ENCODE assay signal across 17 cellular contexts in the genomic region with DNA sequence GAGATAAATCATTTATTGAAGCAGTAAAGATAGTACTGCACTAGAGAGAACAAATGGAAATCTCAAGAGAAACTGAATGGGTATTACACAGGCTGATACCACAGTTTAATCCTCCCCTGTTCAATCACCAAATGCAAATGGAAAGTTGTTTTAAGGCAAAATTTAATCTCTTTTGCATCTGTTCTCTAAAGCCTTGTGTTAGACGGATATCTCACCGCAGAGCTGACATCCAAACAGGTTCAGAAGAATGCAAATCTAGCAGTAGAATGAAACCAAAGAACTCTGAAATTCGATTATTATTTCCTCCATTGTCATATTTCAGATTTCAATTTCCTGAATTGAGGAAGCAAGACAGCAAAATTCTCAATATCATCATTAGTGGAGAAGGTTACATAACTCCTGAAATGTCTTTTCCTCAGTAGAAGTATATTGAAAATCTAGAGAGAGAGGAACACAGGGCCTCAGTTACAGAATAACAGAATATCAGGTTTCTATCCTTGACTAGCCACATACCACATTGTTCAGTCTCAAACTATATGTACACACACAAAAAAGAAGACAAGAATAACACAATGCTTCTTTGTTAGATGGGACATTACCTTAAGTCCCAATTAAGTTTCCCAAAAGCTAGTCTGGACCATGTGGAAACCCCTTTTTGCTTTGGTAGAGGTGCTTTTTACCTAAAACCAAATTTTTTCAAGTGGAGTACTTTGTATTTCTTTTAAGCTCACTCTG.
DNase-seq lines count a peak whose midpoint lies in the region; ATAC-seq, FAIRE-seq and TF ChIP-seq lines count a peak whose summit lies in the region.
"Had no signal": no experiment of that assay in that cellular context is flagged by ENCODE, and none has a peak within 500 bp of the region (broad histone marks: within the 10 kb centered on the region; RNA-seq: fewer than 3 reads in every experiment).

No MANE protein-coding gene starts in this region.

- H3K9me3 ChIP-seq in smooth muscle cell (replicated peaks; ENCODE audit: low read depth), result no peaks in the 10 kb centered on the region
- H3K9me3 ChIP-seq in colonic mucosa, result no peaks in the 10 kb centered on the region

- peak overlapping the region; percentile 58 for H2AFZ ChIP-seq in smooth muscle cell (ENCODE audit: low read depth)

- intact Hi-C loops in colonic mucosa (cut with DNase I), result no loop called here

- DNase-seq in GM12892 (ENCODE audit: insufficient read length), result no peak
- peak; percentile 57 for DNase-seq in NCI-H82 (lab: John Stamatoyannopoulos, UW)
- DNase-seq in choroid plexus epithelial cell (ENCODE audit: low read depth), result peak; percentile 4
- no peak for DNase-seq in smooth muscle cell (lab: John Stamatoyannopoulos, UW; ENCODE audit: unreplicated experiment)
- no peak for DNase-seq in AG20443 (ENCODE audit: low spot score)
- DNase-seq in activated T-cell treated with anti-CD3 and anti-CD28 coated beads, Interleukin-2, amount 50 U/mL, for 72 hours, result no peak
- DNase-seq in COLO668 (lab: John Stamatoyannopoulos, UW; ENCODE audit: unreplicated experiment), result no peak
- DNase-seq in colonic mucosa, result no peak
- DNase-seq: CD8-positive, alpha-beta T cell; EL; H9; NCI-H1417 treated with DMSO at 0.1 percent for 48 hours; NCI-H2029; NCI-H510A treated with DMSO at 0.1 percent for 48 hours had no signal

- TF ChIP-seq CTCF in choroid plexus epithelial cell (conservative IDR thresholded peaks at IDR 0.05; ENCODE audit: low read depth, low read length), result no peak
- TF ChIP-seq CTCF in smooth muscle cell (IDR thresholded peaks at IDR 0.05; ENCODE audit: borderline replicate concordance, insufficient read depth, poor library complexity, severe bottlenecking), result no peak
- TF ChIP-seq CTCF in colonic mucosa (IDR thresholded peaks at IDR 0.05), result no peak

- H3K4me1 Mint-ChIP-seq in activated T-cell treated with anti-CD3 and anti-CD28 coated beads, Interleukin-2, amount 50 U/mL, for 72 hours (ENCODE audit: low read depth), result no peaks in the 10 kb centered on the region

- H3K36me3 ChIP-seq in smooth muscle cell (ENCODE audit: low read depth) (no peaks in the 10 kb centered on the region), colonic mucosa (no peaks in the 10 kb centered on the region)

- no peak overlapping the region for H3K9ac ChIP-seq in smooth muscle cell (ENCODE audit: low read depth)
- H3K9ac ChIP-seq in colonic mucosa (ENCODE audit: low read depth in 2 of 2, low read length in 2 of 2), result no peak overlapping the region

- no peaks in the 10 kb centered on the region for H3K27me3 ChIP-seq in smooth muscle cell (ENCODE audit: low read depth)
- no peaks in the 10 kb centered on the region for H3K27me3 ChIP-seq in colonic mucosa

- H3K4me2 ChIP-seq in smooth muscle cell, result no peak overlapping the region

- peaks cover 1% of the 10 kb centered on the region for H3K27me3 Mint-ChIP-seq in activated T-cell treated with anti-CD3 and anti-CD28 coated beads, Interleukin-2, amount 50 U/mL, for 72 hours (ENCODE audit: low read depth)

- H3F3A ChIP-seq in smooth muscle cell (ENCODE audit: low read depth), result no peaks in the 10 kb centered on the region

- H4K20me1 ChIP-seq in smooth muscle cell (ENCODE audit: low read depth), result no peaks in the 10 kb centered on the region

- no peak overlapping the region for H3K4me3 Mint-ChIP-seq in activated T-cell treated with anti-CD3 and anti-CD28 coated beads, Interleukin-2, amount 50 U/mL, for 72 hours
- H3K4me3 Mint-ChIP-seq: CD8-positive, alpha-beta T cell; H9 had no signal

- H3K36me3 Mint-ChIP-seq in activated T-cell treated with anti-CD3 and anti-CD28 coated beads, Interleukin-2, amount 50 U/mL, for 72 hours (ENCODE audit: insufficient read depth in 2 of 2), result no peaks in the 10 kb centered on the region
- H3K36me3 Mint-ChIP-seq: CD8-positive, alpha-beta T cell had no signal

- peak; percentile 9 for FAIRE-seq in GM12892 (lab: Jason Lieb, UNC)

- H3K9me3 Mint-ChIP-seq in activated T-cell treated with anti-CD3 and anti-CD28 coated beads, Interleukin-2, amount 50 U/mL, for 72 hours, result no peaks in the 10 kb centered on the region
- H3K9me3 Mint-ChIP-seq: CD8-positive, alpha-beta T cell; H9 had no signal

- no peak overlapping the region for H3K27ac Mint-ChIP-seq in activated T-cell treated with anti-CD3 and anti-CD28 coated beads, Interleukin-2, amount 50 U/mL, for 72 hours
- H3K27ac Mint-ChIP-seq: CD8-positive, alpha-beta T cell; H9 had no signal

- WGBS in smooth muscle cell (ENCODE audit: low lambda C conversion rate), result 97% methylated on average over 3 of the region's 3 CpGs

- no peak for ATAC-seq in activated T-cell treated with anti-CD3 and anti-CD28 coated beads, Interleukin-2, amount 50 U/mL, for 72 hours (replicated peaks in 1 of 2)
- ATAC-seq: CD8-positive, alpha-beta T cell; Panc1; Right ventricle myocardium inferior; SK-N-SH treated with all-trans-retinoic acid at 6 μM for 48 hours had no signal

- H3K4me1 ChIP-seq in smooth muscle cell (ENCODE audit: low read depth) (no peaks in the 10 kb centered on the region), colonic mucosa (no peaks in the 10 kb centered on the region)

- TF ChIP-seq POLR2A in GM12892 (IDR thresholded peaks at IDR 0.05; ENCODE audit: low read depth, low read length), result no peak

- H3K27ac ChIP-seq in smooth muscle cell (ENCODE audit: low read depth) (no peak overlapping the region), colonic mucosa (no peak overlapping the region)

- H3K4me3 ChIP-seq in choroid plexus epithelial cell (ENCODE audit: low read depth, low read length) (no peak overlapping the region), smooth muscle cell (no peak overlapping the region), colonic mucosa (no peak overlapping the region)

- no peaks in the 10 kb centered on the region for H3K79me2 ChIP-seq in smooth muscle cell (ENCODE audit: low read depth)

Comparison
In these comparisons a context has a peak if more than half of its experiments do, and no peak if none do; other contexts are left out.
1. DNase-seq: peak in NCI-H82 (single experiment) and choroid plexus epithelial cell (single experiment); none in GM12892 (single experiment), smooth muscle cell (single experiment), AG20443 (single experiment), activated T-cell treated with anti-CD3 and anti-CD28 coated beads, Interleukin-2, amount 50 U/mL, for 72 hours (0 of 2), COLO668 (single experiment) and colonic mucosa (single experiment).